Comparison of ENCODE assay signal across 1 cellular context in the genomic region with DNA sequence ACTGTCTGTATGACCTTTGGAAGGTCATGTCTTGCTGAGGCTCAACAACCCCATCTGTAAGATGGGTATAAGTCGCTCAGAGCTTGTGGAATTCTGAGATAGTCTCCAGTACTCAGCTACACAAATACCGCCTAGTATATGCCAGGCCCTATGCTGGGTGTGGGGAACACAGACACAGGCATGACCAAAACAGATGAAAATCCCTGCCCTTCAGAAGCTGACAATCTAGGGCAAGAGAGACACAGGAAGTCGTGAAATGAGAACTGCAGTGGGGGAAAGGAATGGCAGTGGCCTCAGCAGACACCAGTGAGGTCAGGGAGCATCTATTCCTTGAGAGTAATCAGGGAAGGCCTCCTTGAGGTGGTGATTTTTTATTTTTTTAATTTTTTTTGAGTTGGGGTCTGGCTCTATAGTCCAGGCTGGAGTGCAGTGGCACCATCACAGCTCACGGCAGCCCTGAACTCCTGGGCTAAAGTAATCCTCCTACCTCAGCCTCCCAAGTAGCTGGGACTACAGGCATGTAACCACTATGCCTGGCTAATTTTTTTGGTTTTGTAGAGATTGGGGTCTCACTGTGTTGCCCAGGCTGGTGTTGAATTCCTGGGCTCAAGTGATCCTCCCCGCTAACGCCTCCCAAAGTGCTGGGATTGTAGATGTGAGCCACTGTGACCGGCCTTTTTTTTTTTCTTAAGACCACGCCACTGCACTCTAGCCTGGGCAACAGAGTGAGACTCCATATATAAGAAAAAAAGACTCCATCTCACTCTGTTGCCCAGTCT.
TF ChIP-seq lines count a peak whose summit lies in the region.

No MANE protein-coding gene starts in this region.

TF ChIP-seq in HepG2, 621 proteins besides CTCF, POLR2A, EP300 and RAD21:
- TF ChIP-seq ESRRA (CRISPR knock-in tag; IDR thresholded peaks at IDR 0.05; ENCODE audit: low read depth), result peak; percentile 60; the same call in 1 of the 2 replicates
- TF ChIP-seq ZNF629 (CRISPR knock-in tag; conservative IDR thresholded peaks at IDR 0.05), result peak; percentile 93
- no peak for TF ChIP-seq CENPT (CRISPR knock-in tag; IDR thresholded peaks at IDR 0.05; ENCODE audit: low read depth)
- TF ChIP-seq ZNF224 (CRISPR knock-in tag; IDR thresholded peaks at IDR 0.05), result no peak
- 0 out of 2 replicates have a peak, but pooled peaks have one; percentile 61 for TF ChIP-seq CHD4 (IDR thresholded peaks at IDR 0.05; ENCODE audit: borderline replicate concordance, low read length)
- peak; percentile 70 for TF ChIP-seq ZNF121 (CRISPR knock-in tag; IDR thresholded peaks at IDR 0.05)
